Comparison of ENCODE assay signal across 12 cellular contexts in the genomic region with DNA sequence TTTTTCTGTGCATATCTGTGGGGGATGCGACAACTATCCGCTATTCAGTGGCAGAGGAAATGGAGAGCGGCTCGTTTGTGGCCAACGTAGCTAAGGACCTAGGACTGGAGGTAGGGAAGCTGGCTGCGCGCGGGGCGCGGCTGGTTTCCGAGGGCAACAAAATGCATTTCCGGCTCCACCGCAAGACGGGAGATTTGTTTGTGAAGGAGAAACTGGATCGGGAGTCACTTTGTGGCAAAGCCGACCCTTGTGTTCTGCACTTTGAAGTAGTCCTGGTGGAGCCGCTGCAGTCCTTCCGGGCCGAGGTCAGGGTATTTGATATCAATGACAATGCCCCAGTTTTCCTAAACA. TPM values are rescaled to one million over a fixed set of nuclear protein-coding genes. Genes with fewer than 3 reads are reported as not detected.
A peak's percentile ranks its signal among the peaks of the same experiment; 100 is the strongest.
DNase-seq lines count a peak whose midpoint lies in the region; ATAC-seq, FAIRE-seq and TF ChIP-seq lines count a peak whose summit lies in the region.
"Had no signal": no experiment of that assay in that cellular context is flagged by ENCODE, and none has a peak within 500 bp of the region (broad histone marks: within the 10 kb centered on the region; RNA-seq: fewer than 3 reads in every experiment).

No MANE protein-coding gene starts in this region.

- H3K4me2 ChIP-seq in keratinocyte (ENCODE audit: control insufficient read depth, extremely low read depth, insufficient read depth, low read depth, low read length) = peak overlapping the region; percentile 46

- peaks cover 7% of the 10 kb centered on the region for H3K27me3 Mint-ChIP-seq in activated naive CD8-positive, alpha-beta T cell treated with anti-CD3 and anti-CD28 coated beads, Interleukin-2, amount 10 ng/mL, durations not matched to agents 7 days and 5 days
- peaks cover 31 to 46% of the 10 kb centered on the region in 2 donors for H3K27me3 Mint-ChIP-seq in stimulated activated naive B cell treated with anti-CD40 and anti-IgM and Interleukin-4, amounts not matched to agents 10 μg/mL and 1 μg/mL and 100 μg/mL, for 72 hours

- H3K4me3 Mint-ChIP-seq in activated naive CD8-positive, alpha-beta T cell treated with anti-CD3 and anti-CD28 coated beads, Interleukin-2, amount 10 ng/mL, durations not matched to agents 7 days and 5 days = peak overlapping the region; percentile 33
- H3K4me3 Mint-ChIP-seq in stimulated activated naive B cell treated with anti-CD40 and anti-IgM and Interleukin-4, amounts not matched to agents 10 μg/mL and 1 μg/mL and 100 μg/mL, for 72 hours = peak overlapping the region; percentile 56 to 73
- H3K4me3 Mint-ChIP-seq: T-helper 1 cell treated with Interleukin-12 subunit alpha and Interleukin-12 subunit beta and Interleukin-4 antibody, amounts not matched to agents 30 μg/mL and 1 μg/mL, for 36 hours had no signal

- dilution Hi-C loops in keratinocyte (cut with MboI; ENCODE audit: extremely low pct_ligation_motif_present, low sequenced_read_pairs) = no loop called here

- POLR2A ChIA-PET in activated naive CD8-positive, alpha-beta T cell treated with anti-CD3 and anti-CD28 coated beads, Interleukin-2, amount 10 ng/mL, durations not matched to agents 7 days and 5 days (lab: Charles Lee) = no interaction called here

- H4K20me1 ChIP-seq in keratinocyte (ENCODE audit: control insufficient read depth, extremely low read depth, insufficient read depth, low read length) = no peaks in the 10 kb centered on the region

- H3K9me3 Mint-ChIP-seq in activated naive CD8-positive, alpha-beta T cell treated with anti-CD3 and anti-CD28 coated beads, Interleukin-2, amount 10 ng/mL, durations not matched to agents 7 days and 5 days = peaks cover 12% of the 10 kb centered on the region
- H3K9me3 Mint-ChIP-seq in stimulated activated naive B cell treated with anti-CD40 and anti-IgM and Interleukin-4, amounts not matched to agents 10 μg/mL and 1 μg/mL and 100 μg/mL, for 72 hours = peaks cover 4 to 9% of the 10 kb centered on the region in 2 donors

- no peaks in the 10 kb centered on the region for H3K79me2 ChIP-seq in keratinocyte (ENCODE audit: control insufficient read depth, insufficient read depth, low read length)

- peaks cover 6% of the 10 kb centered on the region for H3K27me3 ChIP-seq in keratinocyte (ENCODE audit: control insufficient read depth, extremely low read depth, insufficient read depth, low read length)

- no peaks in the 10 kb centered on the region for H3K36me3 Mint-ChIP-seq in activated naive CD8-positive, alpha-beta T cell treated with anti-CD3 and anti-CD28 coated beads, Interleukin-2, amount 10 ng/mL, durations not matched to agents 7 days and 5 days
- peaks cover 0 to 3% of the 10 kb centered on the region in 2 donors for H3K36me3 Mint-ChIP-seq in stimulated activated naive B cell treated with anti-CD40 and anti-IgM and Interleukin-4, amounts not matched to agents 10 μg/mL and 1 μg/mL and 100 μg/mL, for 72 hours

- no peak for ATAC-seq in activated naive CD8-positive, alpha-beta T cell treated with anti-CD3 and anti-CD28 coated beads, Interleukin-2, amount 10 ng/mL, durations not matched to agents 7 days and 5 days (ENCODE audit: low read depth)
- no peak for ATAC-seq in stimulated activated naive B cell treated with anti-CD40 and anti-IgM and Interleukin-4, amounts not matched to agents 10 μg/mL and 1 μg/mL and 100 μg/mL, for 72 hours (replicated peaks)
- ATAC-seq in HG02981 (IDR thresholded peaks at IDR 0.05; ENCODE audit: unreplicated experiment) = no peak

- TF ChIP-seq CTCF in keratinocyte (optimal IDR thresholded peaks at IDR 0.05 in 1 of 3, IDR thresholded peaks at IDR 0.05 in 1 of 3, conservative IDR thresholded peaks at IDR 0.05 in 1 of 3; ENCODE audit: extremely low read depth in 1 of 3, insufficient read depth in 2 of 3, low read length in 3 of 3) = no peak

- H3K9me3 ChIP-seq in keratinocyte (ENCODE audit: control insufficient read depth, low read depth, low read length) = no peaks in the 10 kb centered on the region

- H3K4me1 ChIP-seq in keratinocyte (ENCODE audit: control insufficient read depth, extremely low read depth, insufficient read depth, low read length) = no peaks in the 10 kb centered on the region

- no peak for FAIRE-seq in keratinocyte (lab: Jason Lieb, UNC)

- no peak overlapping the region for H3K27ac Mint-ChIP-seq in activated naive CD8-positive, alpha-beta T cell treated with anti-CD3 and anti-CD28 coated beads, Interleukin-2, amount 10 ng/mL, durations not matched to agents 7 days and 5 days
- no peak overlapping the region for H3K27ac Mint-ChIP-seq in stimulated activated naive B cell treated with anti-CD40 and anti-IgM and Interleukin-4, amounts not matched to agents 10 μg/mL and 1 μg/mL and 100 μg/mL, for 72 hours
- H3K27ac Mint-ChIP-seq: T-helper 1 cell treated with Interleukin-12 subunit alpha and Interleukin-12 subunit beta and Interleukin-4 antibody, amounts not matched to agents 30 μg/mL and 1 μg/mL, for 36 hours had no signal

- peak overlapping the region in 2 of 3 experiments; percentile 15 to 48 for H3K4me3 ChIP-seq in keratinocyte (ENCODE audit: control insufficient read depth in 2 of 3, extremely low read depth in 1 of 3, insufficient read depth in 2 of 3, low read depth in 1 of 3, low read length in 3 of 3)

- peak overlapping the region; percentile 49 for H2AFZ ChIP-seq in keratinocyte (ENCODE audit: control insufficient read depth, low read length)

- H3K4me1 Mint-ChIP-seq in activated naive CD8-positive, alpha-beta T cell treated with anti-CD3 and anti-CD28 coated beads, Interleukin-2, amount 10 ng/mL, durations not matched to agents 7 days and 5 days = no peaks in the 10 kb centered on the region
- H3K4me1 Mint-ChIP-seq in stimulated activated naive B cell treated with anti-CD40 and anti-IgM and Interleukin-4, amounts not matched to agents 10 μg/mL and 1 μg/mL and 100 μg/mL, for 72 hours = peaks cover 4 to 9% of the 10 kb centered on the region in 2 donors

- H3K9ac ChIP-seq in keratinocyte (ENCODE audit: control insufficient read depth, extremely low read depth, insufficient read depth, low read length) = no peak overlapping the region

- no peak overlapping the region for H3K27ac ChIP-seq in keratinocyte (ENCODE audit: control insufficient read depth, insufficient read depth, low read length)

- DNase-seq in NCI-H2107 treated with DMSO at 0.1 percent for 48 hours (lab: John Stamatoyannopoulos, UW; ENCODE audit: unreplicated experiment) (peak; percentile 39), NCI-H2107 (lab: John Stamatoyannopoulos, UW) (no peak), keratinocyte (ENCODE audit: low read depth, low spot score) (no peak), NCI-H446 (lab: John Stamatoyannopoulos, UW) (no peak)
- DNase-seq in activated naive CD8-positive, alpha-beta T cell treated with anti-CD3 and anti-CD28 coated beads, Interleukin-2, amount 10 ng/mL, durations not matched to agents 7 days and 5 days = no peak
- no peak for DNase-seq in stimulated activated naive B cell treated with anti-CD40 and anti-IgM and Interleukin-4, amounts not matched to agents 10 μg/mL and 1 μg/mL and 100 μg/mL, for 72 hours
- DNase-seq in stimulated activated CD4-positive, alpha-beta T cell treated with anti-CD3 and anti-CD28 coated beads, Interleukin-2, amount 100 ng/mL, for 24 hours = no peak
- DNase-seq: Karpas-422 had no signal

- no peaks in the 10 kb centered on the region for H3K9me1 ChIP-seq in keratinocyte (ENCODE audit: control insufficient read depth, extremely low read depth, insufficient read depth, low read length)

- no peaks in the 10 kb centered on the region for H3K36me3 ChIP-seq in keratinocyte (ENCODE audit: control insufficient read depth in 2 of 2, extremely low read depth in 1 of 2, insufficient read depth in 2 of 2, low read length in 2 of 2)

RNA-seq across cellular contexts. Expression of a gene that starts 0.3 kb away (rescaled TPM):
- not detected for total RNA-seq in activated naive CD8-positive, alpha-beta T cell treated with anti-CD3 and anti-CD28 coated beads, Interleukin-2, amount 10 ng/mL, durations not matched to agents 7 days and 5 days
- polyA plus RNA-seq in keratinocyte = not detected in 3 replicates
- polyA plus RNA-seq in keratinocyte (2011; ENCODE audit: low read depth) = not detected
- polyA plus RNA-seq in keratinocyte (2011; cell fraction: cytosol; rRNA removed) = not detected in 2 replicates
- polyA plus RNA-seq in keratinocyte (2011; cell fraction: nucleus; rRNA removed) = not detected in 2 replicates
- polyA plus RNA-seq in keratinocyte (2012; ENCODE audit: low replicate concordance) = not detected in 2 replicates
- polyA minus RNA-seq in keratinocyte = not detected in 3 replicates
- polyA minus RNA-seq in keratinocyte (2011; cell fraction: cytosol; rRNA and poly(A)+ RNA removed) = not detected
- not detected in 2 replicates for polyA minus RNA-seq in keratinocyte (2011; cell fraction: nucleus; rRNA and poly(A)+ RNA removed)
- total RNA-seq: dermis microvascular lymphatic vessel endothelial cell had no signal
- polyA plus RNA-seq: BJ had no signal

RNA-seq across cellular contexts. Expression of a gene that starts 42.9 kb away (rescaled TPM):
- not detected for total RNA-seq in activated naive CD8-positive, alpha-beta T cell treated with anti-CD3 and anti-CD28 coated beads, Interleukin-2, amount 10 ng/mL, durations not matched to agents 7 days and 5 days
- polyA plus RNA-seq in keratinocyte = 0.26 to 1.1 TPM (median 0.46 TPM) in 3 replicates
- 0.51 TPM for polyA plus RNA-seq in keratinocyte (2011; ENCODE audit: low read depth)
- polyA plus RNA-seq in keratinocyte (2011; cell fraction: cytosol; rRNA removed) = 0.21 and 0.25 TPM in 2 replicates
- 1.8 and 2.4 TPM in 2 replicates for polyA plus RNA-seq in keratinocyte (2011; cell fraction: nucleus; rRNA removed)
- 0.50 and 0.76 TPM in 2 replicates for polyA plus RNA-seq in keratinocyte (2012; ENCODE audit: low replicate concordance)
- polyA minus RNA-seq in keratinocyte = 0.07 to 1.2 TPM (median 0.64 TPM) in 3 replicates
- polyA minus RNA-seq in keratinocyte (2011; cell fraction: cytosol; rRNA and poly(A)+ RNA removed) = 0.77 TPM
- 2.6 and 3.5 TPM in 2 replicates for polyA minus RNA-seq in keratinocyte (2011; cell fraction: nucleus; rRNA and poly(A)+ RNA removed)

RNA-seq across cellular contexts. Expression of a gene that starts 48.8 kb away (rescaled TPM):
- not detected for total RNA-seq in activated naive CD8-positive, alpha-beta T cell treated with anti-CD3 and anti-CD28 coated beads, Interleukin-2, amount 10 ng/mL, durations not matched to agents 7 days and 5 days
- polyA plus RNA-seq in keratinocyte = 0.03 to 0.08 TPM (median 0.05 TPM) in 3 replicates
- not detected for polyA plus RNA-seq in keratinocyte (2011; ENCODE audit: low read depth)
- not detected in 2 replicates for polyA plus RNA-seq in keratinocyte (2011; cell fraction: cytosol; rRNA removed)
- polyA plus RNA-seq in keratinocyte (2011; cell fraction: nucleus; rRNA removed) = 0.19 and 0.22 TPM in 2 replicates
- polyA plus RNA-seq in keratinocyte (2012; ENCODE audit: low replicate concordance) = 0.10 TPM in 1 of 2 replicates, not detected in the other
- polyA minus RNA-seq in keratinocyte = 0.10 to 0.13 TPM in 2 of 3 replicates, not detected in the other
- not detected for polyA minus RNA-seq in keratinocyte (2011; cell fraction: cytosol; rRNA and poly(A)+ RNA removed)
- polyA minus RNA-seq in keratinocyte (2011; cell fraction: nucleus; rRNA and poly(A)+ RNA removed) = 0.21 and 0.78 TPM in 2 replicates
